Comparison of ENCODE assay signal across 12 cellular contexts in genomic region chr20:32968833-32969241, GRCh38. TPM values are rescaled to one million over a fixed set of nuclear protein-coding genes. Genes with fewer than 3 reads are reported as not detected.
DNase-seq lines count a peak whose midpoint lies in the region; ATAC-seq, FAIRE-seq and TF ChIP-seq lines count a peak whose summit lies in the region.
"Had no signal": no experiment of that assay in that cellular context is flagged by ENCODE, and none has a peak within 500 bp of the region (broad histone marks: within the 10 kb centered on the region; RNA-seq: fewer than 3 reads in every experiment).

No MANE protein-coding gene starts in this region.

- H3K27me3 ChIP-seq in DND-41 (ENCODE audit: insufficient read depth, low read length, poor library complexity), result no peaks in the 10 kb centered on the region
- no peaks in the 10 kb centered on the region for H3K27me3 ChIP-seq in H1 (replicated peaks in 1 of 4; ENCODE audit: control insufficient read depth in 3 of 4, extremely low read depth in 1 of 4, insufficient read depth in 3 of 4, low read length in 3 of 4)
- peaks cover 82% of the 10 kb centered on the region for H3K27me3 ChIP-seq in PC-9 (ENCODE audit: insufficient read depth, low read depth)
- H3K27me3 ChIP-seq in gastroesophageal sphincter, result peaks cover 15% of the 10 kb centered on the region
- H3K27me3 ChIP-seq: right lobe of liver had no signal

- H2BK15ac ChIP-seq in H1 (ENCODE audit: low read length), result 0 out of 2 replicates have a peak overlapping the region, but pooled peaks have one; percentile 31

- FAIRE-seq in H1 (lab: Jason Lieb, UNC), result no peak

- intact Hi-C loops in PC-9 (cut with micrococcal nuclease; ENCODE audit: unreplicated experiment), result no loop called here

- H4K5ac ChIP-seq in H1 (ENCODE audit: insufficient read length, low read depth, low read length), result no peak overlapping the region

- no peak overlapping the region for H3K4ac ChIP-seq in H1 (replicated peaks; ENCODE audit: insufficient read length, low read depth, low read length)

- 82 to 100% methylated on average over 2 to 11 of the region's 11 CpGs for WGBS in H1 (ENCODE audit: extremely low coverage in 1 of 2, insufficient coverage in 1 of 2, insufficient read length in 1 of 2, insufficient replicate concordance in 2 of 2, low coverage in 1 of 2, low lambda C conversion rate in 2 of 2, missing lambda C conversion rate in 1 of 2), 2 experiments
- WGBS in gastroesophageal sphincter (ENCODE audit: low coverage in 1 of 2), 2 donors, result 22 to 71% methylated on average over 3 to 6 of the region's 11 CpGs

- TF ChIP-seq EP300 in H1 (IDR thresholded peaks at IDR 0.05; ENCODE audit: borderline replicate concordance in 1 of 2, low read depth in 2 of 2, low read length in 2 of 2) (no peak), gastroesophageal sphincter (IDR thresholded peaks at IDR 0.05) (no peak)

- H3K9me3 ChIP-seq in DND-41 (ENCODE audit: insufficient read depth, low read length, severe bottlenecking), result no peaks in the 10 kb centered on the region
- no peaks in the 10 kb centered on the region for H3K9me3 ChIP-seq in H1 (ENCODE audit: insufficient read depth in 2 of 2, low read depth in 1 of 2, low read length in 1 of 2)
- no peaks in the 10 kb centered on the region for H3K9me3 ChIP-seq in PC-9 (ENCODE audit: insufficient read depth, low read depth)
- H3K9me3 ChIP-seq in gastroesophageal sphincter, result no peaks in the 10 kb centered on the region
- H3K9me3 ChIP-seq: right lobe of liver had no signal

- H2AFZ ChIP-seq in DND-41 (ENCODE audit: low read depth, low read length), result no peak overlapping the region
- no peak overlapping the region for H2AFZ ChIP-seq in H1 (ENCODE audit: low read length)
- no peak overlapping the region for H2AFZ ChIP-seq in PC-9

- BruUV-seq in PC-9 (replicated peaks; lab: Mats Ljungman, UMichigan), result no TSS peak

- H4K20me1 ChIP-seq in DND-41 (ENCODE audit: insufficient read depth, low read length) (no peaks in the 10 kb centered on the region), H1 (replicated peaks in 1 of 2; ENCODE audit: control insufficient read depth in 1 of 2, insufficient read depth in 2 of 2, low read length in 2 of 2) (no peaks in the 10 kb centered on the region), PC-9 (ENCODE audit: insufficient read depth) (no peaks in the 10 kb centered on the region)

- H3K79me2 ChIP-seq in DND-41 (ENCODE audit: insufficient read depth, low read length) (no peaks in the 10 kb centered on the region), H1 (ENCODE audit: control insufficient read depth in 1 of 2, insufficient read depth in 2 of 2, low read length in 2 of 2) (no peaks in the 10 kb centered on the region), PC-9 (ENCODE audit: low read depth) (no peaks in the 10 kb centered on the region)

- no peak for TF ChIP-seq RAD21 in H1 (IDR thresholded peaks at IDR 0.05 in 1 of 2, conservative IDR thresholded peaks at IDR 0.05 in 1 of 2; ENCODE audit: low read depth in 2 of 2, low read length in 2 of 2)

- POLR2A ChIA-PET in activated CD4-positive, alpha-beta T cell treated with anti-CD3 and anti-CD28 coated beads, Interleukin-2, amount 10 ng/mL, durations not matched to agents 7 days and 5 days (lab: Charles Lee), result no interaction called here
- POLR2A ChIA-PET in H1 (lab: Charles Lee; ENCODE audit: partially characterized antibody) (interaction anchor here (0.6 kb wide), 1 partner anchor 109 kb away, joined by 3 read pairs; no protein-coding TSS in a partner anchor), PC-9 (lab: Charles Lee; ENCODE audit: unreplicated experiment) (no interaction called here)

- peaks cover 59% of the 10 kb centered on the region for H3K4me1 Mint-ChIP-seq in activated CD4-positive, alpha-beta T cell treated with anti-CD3 and anti-CD28 coated beads, Interleukin-2, amount 10 ng/mL, durations not matched to agents 7 days and 5 days

- H3F3A ChIP-seq in PC-9 (ENCODE audit: insufficient read depth, low read depth), result no peaks in the 10 kb centered on the region

- no peak overlapping the region for H3K14ac ChIP-seq in H1 (ENCODE audit: insufficient read length)

- H3K23ac ChIP-seq in H1 (ENCODE audit: insufficient read length), result no peak overlapping the region

- H3K36me3 Mint-ChIP-seq in activated CD4-positive, alpha-beta T cell treated with anti-CD3 and anti-CD28 coated beads, Interleukin-2, amount 10 ng/mL, durations not matched to agents 7 days and 5 days (ENCODE audit: low read depth), result peaks cover 9% of the 10 kb centered on the region

- H3K56ac ChIP-seq in H1 (replicated peaks; ENCODE audit: insufficient read length, low read depth, low read length), result no peak overlapping the region

- H3K4me1 ChIP-seq in DND-41 (ENCODE audit: insufficient read depth, low read length) (peaks cover 88% of the 10 kb centered on the region), H1 (replicated peaks in 1 of 4; ENCODE audit: control insufficient read depth in 3 of 4, insufficient read depth in 4 of 4, low read length in 3 of 4) (peaks cover 7 to 18% (median 11%) of the 10 kb centered on the region in 4 experiments), PC-9 (replicated peaks; ENCODE audit: insufficient read depth) (no peaks in the 10 kb centered on the region), gastroesophageal sphincter (no peaks in the 10 kb centered on the region)
- H3K4me1 ChIP-seq: right lobe of liver had no signal

- peak overlapping the region; percentile 94; the same call in 1 of the 2 replicates for H2BK12ac ChIP-seq in H1 (ENCODE audit: low read depth, low read length)

- H3K9ac ChIP-seq in DND-41 (ENCODE audit: low read depth, low read length), result no peak overlapping the region
- no peak overlapping the region for H3K9ac ChIP-seq in H1 (replicated peaks in 1 of 4; ENCODE audit: extremely low read depth in 1 of 4, low read depth in 3 of 4, low read length in 3 of 4)

- peak overlapping the region; percentile 39; the same call in 1 of the 2 replicates for H2AK5ac ChIP-seq in H1 (ENCODE audit: low read depth, low read length)

- no peak overlapping the region for H2BK20ac ChIP-seq in H1 (ENCODE audit: low read length)

- peak overlapping the region; percentile 96 for H3K27ac Mint-ChIP-seq in activated CD4-positive, alpha-beta T cell treated with anti-CD3 and anti-CD28 coated beads, Interleukin-2, amount 10 ng/mL, durations not matched to agents 7 days and 5 days

- H3K27ac ChIP-seq in DND-41 (ENCODE audit: low read length) (peak overlapping the region; percentile 83), H1 (ENCODE audit: low read depth, low read length) (no peak overlapping the region), PC-9 (no peak overlapping the region), gastroesophageal sphincter (no peak overlapping the region)
- H3K27ac ChIP-seq: right lobe of liver had no signal

- H3K4me3 Mint-ChIP-seq in activated CD4-positive, alpha-beta T cell treated with anti-CD3 and anti-CD28 coated beads, Interleukin-2, amount 10 ng/mL, durations not matched to agents 7 days and 5 days, result peak overlapping the region; percentile 0

- H3K4me2 ChIP-seq in DND-41 (ENCODE audit: insufficient read depth, low read length) (no peak overlapping the region), H1 (ENCODE audit: insufficient read depth in 1 of 2, low read depth in 2 of 2, low read length in 2 of 2) (no peak overlapping the region), PC-9 (no peak overlapping the region)

- no peaks in the 10 kb centered on the region; the same call in 1 of the 2 replicates for H3K79me1 ChIP-seq in H1 (ENCODE audit: low read depth, low read length)

- no peaks in the 10 kb centered on the region for H3K9me3 Mint-ChIP-seq in activated CD4-positive, alpha-beta T cell treated with anti-CD3 and anti-CD28 coated beads, Interleukin-2, amount 10 ng/mL, durations not matched to agents 7 days and 5 days

- no peak overlapping the region for H4K8ac ChIP-seq in H1 (ENCODE audit: extremely low read depth, insufficient read depth, low read length)

- no peaks in the 10 kb centered on the region for H3K27me3 Mint-ChIP-seq in activated CD4-positive, alpha-beta T cell treated with anti-CD3 and anti-CD28 coated beads, Interleukin-2, amount 10 ng/mL, durations not matched to agents 7 days and 5 days

- no peak overlapping the region for H2BK120ac ChIP-seq in H1 (replicated peaks; ENCODE audit: low read depth, low read length)

- no peaks in the 10 kb centered on the region for H3K23me2 ChIP-seq in H1 (ENCODE audit: low read depth, low read length)

- TF ChIP-seq POLR2A in H1 (IDR thresholded peaks at IDR 0.05; ENCODE audit: control extremely low read depth in 1 of 2, low read depth in 2 of 2, low read length in 2 of 2) (no peak), gastroesophageal sphincter (IDR thresholded peaks at IDR 0.05) (no peak)

- H2BK5ac ChIP-seq in H1 (ENCODE audit: low read depth, low read length), result no peak overlapping the region

- CTCF ChIA-PET in activated CD4-positive, alpha-beta T cell treated with anti-CD3 and anti-CD28 coated beads, Interleukin-2, amount 10 ng/mL, durations not matched to agents 7 days and 5 days (lab: Charles Lee), result interaction anchor here (1.1 kb wide), 1 partner anchor 9 kb away, joined by 3 read pairs; no protein-coding TSS in a partner anchor
- CTCF ChIA-PET in H1 (lab: Charles Lee; ENCODE audit: partially characterized antibody) (interaction anchor here (0.7 to 0.8 kb wide), 2 partner anchors 15 to 66 kb away, joined by 4 read pairs; no protein-coding TSS in a partner anchor), PC-9 (lab: Charles Lee) (no interaction called here)

- TF ChIP-seq CTCF in DND-41 (IDR thresholded peaks at IDR 0.05; ENCODE audit: borderline replicate concordance, extremely low read depth, low read length, poor library complexity, severe bottlenecking) (no peak), H1 (IDR thresholded peaks at IDR 0.05; ENCODE audit: control extremely low read depth in 1 of 3, insufficient read depth in 1 of 3, low read depth in 1 of 3, low read length in 3 of 3) (no peak), PC-9 (conservative IDR thresholded peaks at IDR 0.05) (no peak), gastroesophageal sphincter (IDR thresholded peaks at IDR 0.05) (no peak)

- no peaks in the 10 kb centered on the region for H3K9me2 ChIP-seq in PC-9 (ENCODE audit: insufficient read depth)

- no peak for ATAC-seq in DND-41 (ENCODE audit: insufficient read depth, low read depth)
- ATAC-seq in gastroesophageal sphincter, result no peak
- ATAC-seq: right lobe of liver had no signal

- peak; percentile 26 for DNase-seq in DND-41
- no peak for DNase-seq in activated CD4-positive, alpha-beta T cell treated with anti-CD3 and anti-CD28 coated beads, Interleukin-2, amount 10 ng/mL, durations not matched to agents 7 days and 5 days
- no peak for DNase-seq in H1 (ENCODE audit: low read depth in 1 of 2, low spot score in 2 of 2)
- DNase-seq in stimulated activated CD4-positive, alpha-beta T cell treated with anti-CD3 and anti-CD28 coated beads, Interleukin-1b, Interleukin-23, amount 100 ng/mL, for 48 hours, result peak; percentile 74
- no peak for DNase-seq in PC-9
- DNase-seq in T-helper 9 cell, result no peak
- no peak for DNase-seq in HuH-7 (ENCODE audit: low spot score)
- DNase-seq: glutamatergic neuron, NCI-H1092 treated with DMSO at 0.1 percent for 48 hours had no signal

- no peaks in the 10 kb centered on the region for H3K36me3 ChIP-seq in DND-41 (ENCODE audit: insufficient read depth, low read length)
- no peaks in the 10 kb centered on the region for H3K36me3 ChIP-seq in H1 (ENCODE audit: control insufficient read depth in 2 of 4, insufficient read depth in 4 of 4, low read length in 3 of 4)
- no peaks in the 10 kb centered on the region for H3K36me3 ChIP-seq in PC-9 (ENCODE audit: low read depth)
- H3K36me3 ChIP-seq in gastroesophageal sphincter, result no peaks in the 10 kb centered on the region
- H3K36me3 ChIP-seq: right lobe of liver had no signal

- H3K18ac ChIP-seq in H1 (ENCODE audit: extremely low read depth, low read length), result no peak overlapping the region

- H4K91ac ChIP-seq in H1 (replicated peaks; ENCODE audit: insufficient read length, low read length), result no peak overlapping the region

- H3K4me3 ChIP-seq in DND-41 (ENCODE audit: low read depth in 1 of 2, low read length in 2 of 2) (no peak overlapping the region), H1 (ENCODE audit: extremely low read depth in 1 of 4, insufficient read depth in 2 of 4, low read depth in 3 of 4, low read length in 4 of 4) (no peak overlapping the region), PC-9 (no peak overlapping the region), gastroesophageal sphincter (no peak overlapping the region)
- H3K4me3 ChIP-seq: right lobe of liver had no signal

RNA-seq across cellular contexts. Expression of gene SUN5, which starts 35.4 kb away (rescaled TPM):
- not detected for total RNA-seq in activated CD4-positive, alpha-beta T cell treated with anti-CD3 and anti-CD28 coated beads, Interleukin-2, amount 10 ng/mL, durations not matched to agents 7 days and 5 days
- total RNA-seq in H1 (2021; fragmentation: NEBNext Ultra II Directional; extraction: Animal tissue kit (Norgen Biotek cat#: 25700)), result not detected in 2 replicates
- not detected in 2 replicates for polyA plus RNA-seq in H1 (2011; rRNA removed)
- not detected for polyA plus RNA-seq in H1 (2011; cell fraction: cytosol; rRNA removed)
- not detected for polyA plus RNA-seq in H1 (2011; cell fraction: nucleus; rRNA removed)
- polyA plus RNA-seq in H1 (2012, experiment 1 of 2), result not detected in 4 replicates
- not detected for polyA plus RNA-seq in H1 (2012, experiment 2 of 2)
- polyA plus RNA-seq in H1 (2013, experiment 1 of 2), result not detected
- polyA plus RNA-seq in H1 (2013, experiment 2 of 2), result not detected
- polyA minus RNA-seq in H1 (2011; rRNA and poly(A)+ RNA removed), result not detected in 2 replicates
- not detected for polyA minus RNA-seq in H1 (2011; cell fraction: cytosol; rRNA and poly(A)+ RNA removed)
- not detected for polyA minus RNA-seq in H1 (2011; cell fraction: nucleus; rRNA and poly(A)+ RNA removed)
- total RNA-seq in PC-9 (2021) (not detected in 2 replicates), gastroesophageal sphincter (not detected)
- total RNA-seq: dermis microvascular lymphatic vessel endothelial cell, right lobe of liver had no signal

RNA-seq across cellular contexts. Expression of gene BPIFB2, which starts 38.7 kb away (rescaled TPM):
- total RNA-seq in activated CD4-positive, alpha-beta T cell treated with anti-CD3 and anti-CD28 coated beads, Interleukin-2, amount 10 ng/mL, durations not matched to agents 7 days and 5 days, result not detected
- total RNA-seq in H1 (2021; fragmentation: NEBNext Ultra II Directional; extraction: Animal tissue kit (Norgen Biotek cat#: 25700)), result not detected in 2 replicates
- not detected in 2 replicates for polyA plus RNA-seq in H1 (2011; rRNA removed)
- polyA plus RNA-seq in H1 (2011; cell fraction: cytosol; rRNA removed), result 0.62 TPM
- polyA plus RNA-seq in H1 (2011; cell fraction: nucleus; rRNA removed), result not detected
- polyA plus RNA-seq in H1 (2012, experiment 1 of 2), result not detected in 4 replicates
- 0.13 TPM for polyA plus RNA-seq in H1 (2012, experiment 2 of 2)
- not detected for polyA plus RNA-seq in H1 (2013, experiment 1 of 2)
- polyA plus RNA-seq in H1 (2013, experiment 2 of 2), result not detected
- 0.15 TPM in 1 of 2 replicates, not detected in the other for polyA minus RNA-seq in H1 (2011; rRNA and poly(A)+ RNA removed)
- not detected for polyA minus RNA-seq in H1 (2011; cell fraction: cytosol; rRNA and poly(A)+ RNA removed)
- polyA minus RNA-seq in H1 (2011; cell fraction: nucleus; rRNA and poly(A)+ RNA removed), result not detected
- not detected in 2 replicates for total RNA-seq in PC-9 (2021)
- total RNA-seq in gastroesophageal sphincter, result 100 to 1,000 TPM in 1 of 4 donors, under 1 TPM in 2, not detected in 1; 0.13 to 138 (median 0.15) TPM
- total RNA-seq: dermis microvascular lymphatic vessel endothelial cell had no signal

Comparison
In these comparisons a context has a peak if more than half of its experiments do, and no peak if none do; other contexts are left out.
1. DNase-seq: peak in DND-41 (single experiment) and stimulated activated CD4-positive, alpha-beta T cell treated with anti-CD3 and anti-CD28 coated beads, Interleukin-1b, Interleukin-23, amount 100 ng/mL, for 48 hours (single experiment); none in activated CD4-positive, alpha-beta T cell treated with anti-CD3 and anti-CD28 coated beads, Interleukin-2, amount 10 ng/mL, durations not matched to agents 7 days and 5 days (single experiment), H1 (0 of 2), PC-9 (0 of 2), T-helper 9 cell (single experiment) and HuH-7 (single experiment).